ENCODE assay signal across 1 cellular context in genomic region chr10:70753026-70753663, GRCh38.
TF ChIP-seq lines count a peak whose summit lies in the region.

No MANE protein-coding gene starts in this region.

TF ChIP-seq in Ishikawa, 13 proteins besides CTCF, POLR2A, EP300 and RAD21 (continued from another document):
- TF ChIP-seq, protein P1, sequence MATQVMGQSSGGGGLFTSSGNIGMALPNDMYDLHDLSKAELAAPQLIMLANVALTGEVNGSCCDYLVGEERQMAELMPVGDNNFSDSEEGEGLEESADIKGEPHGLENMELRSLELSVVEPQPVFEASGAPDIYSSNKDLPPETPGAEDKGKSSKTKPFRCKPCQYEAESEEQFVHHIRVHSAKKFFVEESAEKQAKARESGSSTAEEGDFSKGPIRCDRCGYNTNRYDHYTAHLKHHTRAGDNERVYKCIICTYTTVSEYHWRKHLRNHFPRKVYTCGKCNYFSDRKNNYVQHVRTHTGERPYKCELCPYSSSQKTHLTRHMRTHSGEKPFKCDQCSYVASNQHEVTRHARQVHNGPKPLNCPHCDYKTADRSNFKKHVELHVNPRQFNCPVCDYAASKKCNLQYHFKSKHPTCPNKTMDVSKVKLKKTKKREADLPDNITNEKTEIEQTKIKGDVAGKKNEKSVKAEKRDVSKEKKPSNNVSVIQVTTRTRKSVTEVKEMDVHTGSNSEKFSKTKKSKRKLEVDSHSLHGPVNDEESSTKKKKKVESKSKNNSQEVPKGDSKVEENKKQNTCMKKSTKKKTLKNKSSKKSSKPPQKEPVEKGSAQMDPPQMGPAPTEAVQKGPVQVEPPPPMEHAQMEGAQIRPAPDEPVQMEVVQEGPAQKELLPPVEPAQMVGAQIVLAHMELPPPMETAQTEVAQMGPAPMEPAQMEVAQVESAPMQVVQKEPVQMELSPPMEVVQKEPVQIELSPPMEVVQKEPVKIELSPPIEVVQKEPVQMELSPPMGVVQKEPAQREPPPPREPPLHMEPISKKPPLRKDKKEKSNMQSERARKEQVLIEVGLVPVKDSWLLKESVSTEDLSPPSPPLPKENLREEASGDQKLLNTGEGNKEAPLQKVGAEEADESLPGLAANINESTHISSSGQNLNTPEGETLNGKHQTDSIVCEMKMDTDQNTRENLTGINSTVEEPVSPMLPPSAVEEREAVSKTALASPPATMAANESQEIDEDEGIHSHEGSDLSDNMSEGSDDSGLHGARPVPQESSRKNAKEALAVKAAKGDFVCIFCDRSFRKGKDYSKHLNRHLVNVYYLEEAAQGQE (IDR thresholded peaks at IDR 0.05; ENCODE audit: low read depth), result peak; percentile 53
- TF ChIP-seq TCF12 (IDR thresholded peaks at IDR 0.05; ENCODE audit: low read depth) (no peak), TEAD4 (IDR thresholded peaks at IDR 0.05) (no peak), USF1 (IDR thresholded peaks at IDR 0.05) (no peak)
- TF ChIP-seq, protein P2, sequence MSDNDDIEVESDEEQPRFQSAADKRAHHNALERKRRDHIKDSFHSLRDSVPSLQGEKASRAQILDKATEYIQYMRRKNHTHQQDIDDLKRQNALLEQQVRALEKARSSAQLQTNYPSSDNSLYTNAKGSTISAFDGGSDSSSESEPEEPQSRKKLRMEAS (IDR thresholded peaks at IDR 0.05), result no peak
